In the genomic region with DNA sequence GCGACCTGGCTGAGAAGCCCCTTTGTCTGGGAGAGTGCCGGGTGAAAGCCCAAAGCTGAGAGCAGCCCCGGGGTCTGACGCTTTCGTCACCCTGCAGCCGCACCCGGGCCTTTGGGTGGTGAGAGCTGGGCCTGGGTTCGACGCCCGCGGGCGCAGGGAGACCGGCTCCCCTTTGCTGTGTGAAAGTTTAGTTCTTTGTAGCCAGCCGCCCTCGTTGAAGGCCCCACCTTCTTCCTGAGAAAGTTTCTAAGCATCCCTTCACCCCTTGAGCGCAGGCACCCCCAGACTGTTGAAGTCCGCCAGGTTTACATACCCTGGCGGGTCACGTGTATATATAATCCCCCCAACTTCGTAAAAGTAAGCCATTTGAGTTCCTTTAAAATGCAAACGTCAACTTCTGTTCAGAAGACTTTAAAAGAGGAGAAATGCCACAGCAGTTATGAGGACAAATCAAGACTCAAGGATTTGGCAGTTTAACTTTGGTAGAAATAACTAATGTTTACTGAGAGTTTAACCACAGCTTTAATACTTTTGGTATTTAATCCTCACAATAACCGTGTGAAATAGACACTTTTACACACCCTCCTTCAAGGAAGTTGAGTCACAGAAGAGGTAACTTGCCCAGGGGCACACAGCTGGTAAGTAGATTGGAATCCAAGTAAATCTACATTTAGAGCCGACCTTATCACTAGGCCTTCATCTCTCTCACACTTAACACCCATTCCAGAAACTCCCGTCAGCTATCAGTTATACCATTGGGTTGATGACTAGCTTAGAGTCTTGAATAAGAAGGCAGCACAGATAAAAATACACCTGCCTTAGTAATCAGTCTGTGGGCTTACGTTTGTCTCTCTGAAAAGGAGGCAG, we compare ENCODE assay signal across 8 cellular contexts.
DNase-seq lines count a peak whose midpoint lies in the region; ATAC-seq and TF ChIP-seq lines count a peak whose summit lies in the region.

No MANE protein-coding gene starts in this region.

- no peak for TF ChIP-seq POLR2A in NB4 (IDR thresholded peaks at IDR 0.05; ENCODE audit: extremely low read depth, insufficient read length)

- H3K27ac ChIP-seq in coronary artery, result peak overlapping the region; percentile 54 to 88
- H3K27ac ChIP-seq in muscle layer of duodenum (ENCODE audit: low read length), result no peak overlapping the region

- no peak for ATAC-seq in HG02571 (IDR thresholded peaks at IDR 0.05; ENCODE audit: unreplicated experiment)

- H3K9me3 ChIP-seq in muscle layer of duodenum (ENCODE audit: control insufficient read depth in 1 of 2, low read length in 2 of 2), result no peaks in the 10 kb centered on the region

- no peaks in the 10 kb centered on the region for H3K27me3 ChIP-seq in muscle layer of duodenum (ENCODE audit: low read depth, low read length)

- no peaks in the 10 kb centered on the region for H3K36me3 ChIP-seq in muscle layer of duodenum (ENCODE audit: control insufficient read depth in 1 of 2, insufficient read depth in 2 of 2, low read length in 2 of 2)

- peak overlapping the region; percentile 66 for H3K4me3 ChIP-seq in GM08714 (ENCODE audit: low read length)
- peak overlapping the region; percentile 29 for H3K4me3 ChIP-seq in NB4 (ENCODE audit: low read depth, low read length)
- peak overlapping the region; percentile 94 for H3K4me3 ChIP-seq in coronary artery
- H3K4me3 ChIP-seq in muscle layer of duodenum (ENCODE audit: low read depth in 1 of 2, low read length in 2 of 2), result peak overlapping the region; percentile 56 to 88

- peaks cover 0 to 9% of the 10 kb centered on the region in 2 donors for H3K4me1 ChIP-seq in muscle layer of duodenum (ENCODE audit: control insufficient read depth in 1 of 2, insufficient read depth in 2 of 2, low read length in 2 of 2)

- DNase-seq in NB4 (ENCODE audit: low read depth), result no peak
- no peak for DNase-seq in coronary artery (ENCODE audit: low spot score)
- DNase-seq in hepatic stellate cell (ENCODE audit: low spot score), result no peak
- no peak for DNase-seq in effector CD8-positive, alpha-beta T cell (lab: John Stamatoyannopoulos, UW)
- DNase-seq in NCI-H2196 (lab: John Stamatoyannopoulos, UW; ENCODE audit: unreplicated experiment), result no peak

- TF ChIP-seq CTCF in NB4 (IDR thresholded peaks at IDR 0.05; ENCODE audit: low read depth, low read length) (no peak), coronary artery (IDR thresholded peaks at IDR 0.05) (no peak)

Comparison
In these comparisons a context has a peak if more than half of its experiments do, and no peak if none do; other contexts are left out.
1. H3K4me3 ChIP-seq: peak in every context shown above with its lines; median percentile 94 in coronary artery; 72 in muscle layer of duodenum; 66 in GM08714; 29 in NB4.